9 cellular contexts compared by ENCODE assay signal in the genomic region with DNA sequence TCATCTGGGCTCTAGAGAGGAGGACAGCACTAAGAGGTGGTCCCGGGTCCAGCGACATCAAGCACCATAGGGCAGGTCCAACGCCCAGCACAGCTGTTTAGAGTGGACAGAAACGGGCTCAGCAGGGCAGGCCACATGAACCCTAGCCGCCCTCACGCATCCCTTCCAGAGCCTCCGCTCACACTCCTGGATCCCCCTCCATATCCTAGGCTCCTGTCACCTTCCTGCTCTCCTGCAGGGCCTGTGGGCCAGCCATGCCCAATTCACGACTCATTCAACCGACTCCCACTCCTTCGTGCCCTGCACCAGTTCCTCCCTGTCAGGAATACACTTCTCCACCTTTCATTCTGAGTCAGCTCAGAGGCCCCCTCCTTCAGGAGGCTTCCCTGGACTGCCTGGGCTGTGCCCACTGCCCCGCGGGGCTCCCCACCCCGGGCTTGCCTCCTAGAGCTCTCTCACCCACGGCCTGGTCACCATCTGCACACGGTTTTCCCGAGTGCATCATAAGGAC.
DNase-seq lines count a peak whose midpoint lies in the region; ATAC-seq and TF ChIP-seq lines count a peak whose summit lies in the region.
"Had no signal": no experiment of that assay in that cellular context is flagged by ENCODE, and none has a peak within 500 bp of the region (broad histone marks: within the 10 kb centered on the region; RNA-seq: fewer than 3 reads in every experiment).

No MANE protein-coding gene starts in this region.

- DNase-seq in heart left ventricle (no peak), cardiac septum (ENCODE audit: low spot score) (no peak), iris pigment epithelial cell (ENCODE audit: low read depth) (peak; percentile 12), upper lobe of right lung (no peak), SIG-M5 treated with dmso at 0.1 percent for 504 hours (lab: John Stamatoyannopoulos, UW; ENCODE audit: unreplicated experiment) (no peak), DMS153 treated with DMSO at 0.1 percent for 48 hours (lab: John Stamatoyannopoulos, UW; ENCODE audit: unreplicated experiment) (no peak)
- no peak for DNase-seq in activated CD4-positive, alpha-beta memory T cell treated with anti-CD3 and anti-CD28 coated beads for 36 hours
- no peak for DNase-seq in activated effector memory CD4-positive, alpha-beta T cell treated with anti-CD3 and anti-CD28 coated beads, Interleukin-2, amount 50 U/mL, for 16 hours

- no peak for TF ChIP-seq POLR2A in heart left ventricle (IDR thresholded peaks at IDR 0.05)

- H3K27ac ChIP-seq in heart left ventricle (peak overlapping the region in 11 of 12 donors; percentile 53 to 86 (median 68)), upper lobe of right lung (no peak overlapping the region)
- H3K27ac ChIP-seq: prostate gland had no signal

- ATAC-seq in heart left ventricle (peak in 2 of 4 donors; percentile 1), upper lobe of right lung (no peak)

- no peak overlapping the region for H3K27ac Mint-ChIP-seq in activated CD4-positive, alpha-beta memory T cell treated with anti-CD3 and anti-CD28 coated beads for 36 hours

- H3K27me3 ChIP-seq in heart left ventricle: no peaks in the 10 kb centered on the region
- H3K27me3 ChIP-seq in upper lobe of right lung: no peaks in the 10 kb centered on the region

- H3K36me3 Mint-ChIP-seq in activated CD4-positive, alpha-beta memory T cell treated with anti-CD3 and anti-CD28 coated beads for 36 hours: no peaks in the 10 kb centered on the region

- no peak for TF ChIP-seq CTCF in heart left ventricle (IDR thresholded peaks at IDR 0.05)
- TF ChIP-seq CTCF in upper lobe of right lung (IDR thresholded peaks at IDR 0.05): no peak

- H3K36me3 ChIP-seq in heart left ventricle (no peaks in the 10 kb centered on the region), upper lobe of right lung (no peaks in the 10 kb centered on the region)
- H3K36me3 ChIP-seq: prostate gland had no signal

- H3K9me3 Mint-ChIP-seq in activated CD4-positive, alpha-beta memory T cell treated with anti-CD3 and anti-CD28 coated beads for 36 hours: no peaks in the 10 kb centered on the region

- H3K4me1 ChIP-seq in heart left ventricle (peaks cover 4 to 61% (median 55%) of the 10 kb centered on the region in 12 donors), upper lobe of right lung (peaks cover 21% of the 10 kb centered on the region)
- H3K4me1 ChIP-seq: prostate gland had no signal

- H3K4me1 Mint-ChIP-seq in activated CD4-positive, alpha-beta memory T cell treated with anti-CD3 and anti-CD28 coated beads for 36 hours (ENCODE audit: low read depth): peaks cover 8% of the 10 kb centered on the region

- POLR2A ChIA-PET in activated CD4-positive, alpha-beta memory T cell treated with anti-CD3 and anti-CD28 coated beads for 36 hours (lab: Charles Lee): interaction anchor here (1.5 kb wide), 1 partner anchor 611 kb away, joined by 3 read pairs; a partner anchor contains a TSS

- H3K4me3 ChIP-seq in heart left ventricle: peak overlapping the region in 4 of 12 donors; percentile 28 to 57 (median 38)
- peak overlapping the region; percentile 46 for H3K4me3 ChIP-seq in upper lobe of right lung

- peak overlapping the region; percentile 73 for H3K4me3 Mint-ChIP-seq in activated CD4-positive, alpha-beta memory T cell treated with anti-CD3 and anti-CD28 coated beads for 36 hours

- CTCF ChIA-PET in activated CD4-positive, alpha-beta memory T cell treated with anti-CD3 and anti-CD28 coated beads for 36 hours (lab: Charles Lee): interaction anchor here (0.5 to 2.7 kb wide), 57 partner anchors 10 to 1404 kb away, joined by 3 to 44 read pairs (median 4); no protein-coding TSS in a partner anchor

- H3K27me3 Mint-ChIP-seq in activated CD4-positive, alpha-beta memory T cell treated with anti-CD3 and anti-CD28 coated beads for 36 hours: peaks cover 4% of the 10 kb centered on the region

- WGBS in heart left ventricle, 4 donors: 84 to 89% (median 88%) methylated on average over 16 of the region's 16 CpGs

- H3K9me3 ChIP-seq in heart left ventricle: peaks cover 0 to 3% (median 0%) of the 10 kb centered on the region in 12 donors
- H3K9me3 ChIP-seq in upper lobe of right lung: no peaks in the 10 kb centered on the region
- H3K9me3 ChIP-seq: prostate gland had no signal

- intact Hi-C loops in heart left ventricle (cut with DNase I) (loop anchor here (1.0 to 10.0 kb wide), 22 partner anchors 34 to 598 kb away; a partner anchor contains a TSS), cardiac septum (cut with DNase I) (loop anchor here (2.0 to 5.0 kb wide), 3 partner anchors 35 to 520 kb away; no protein-coding TSS in a partner anchor), upper lobe of right lung (cut with DNase I) (loop anchor here (5.0 to 10.0 kb wide), 2 partner anchors 420 to 508 kb away; no protein-coding TSS in a partner anchor)
- intact Hi-C loops in activated CD4-positive, alpha-beta memory T cell treated with anti-CD3 and anti-CD28 coated beads for 36 hours (cut with micrococcal nuclease): loop anchor here (1.0 to 10.0 kb wide), 3 partner anchors 424 to 568 kb away; no protein-coding TSS in a partner anchor
